In genomic region chr4:41177016-41177415, GRCh38 we compare ENCODE assay signal across 11 cellular contexts. TPM values are rescaled to one million over a fixed set of nuclear protein-coding genes. Genes with fewer than 3 reads are reported as not detected.
DNase-seq lines count a peak whose midpoint lies in the region; ATAC-seq and TF ChIP-seq lines count a peak whose summit lies in the region.
"Had no signal": no experiment of that assay in that cellular context is flagged by ENCODE, and none has a peak within 500 bp of the region (broad histone marks: within the 10 kb centered on the region; RNA-seq: fewer than 3 reads in every experiment).

No MANE protein-coding gene starts in this region.

- H4K20me1 ChIP-seq in PC-9 (ENCODE audit: insufficient read depth) (no peaks in the 10 kb centered on the region), fibroblast of lung (ENCODE audit: control insufficient read depth, extremely low read depth, insufficient read depth, low read length) (no peaks in the 10 kb centered on the region)

- H3K4me1 ChIP-seq in PC-9 (replicated peaks; ENCODE audit: insufficient read depth) (peaks cover 24% of the 10 kb centered on the region; the same call in 1 of the 2 replicates), fibroblast of lung (ENCODE audit: control insufficient read depth, extremely low read depth, insufficient read depth, low read length) (peaks cover 24% of the 10 kb centered on the region)
- no peaks in the 10 kb centered on the region for H3K4me1 ChIP-seq in CD8-positive, alpha-beta memory T cell (ENCODE audit: insufficient read depth, low read length)

- H3K27me3 ChIP-seq in PC-9 (ENCODE audit: insufficient read depth, low read depth) (no peaks in the 10 kb centered on the region), fibroblast of lung (ENCODE audit: control insufficient read depth, insufficient read depth, low read length) (no peaks in the 10 kb centered on the region)
- H3K27me3 ChIP-seq in CD8-positive, alpha-beta memory T cell (ENCODE audit: insufficient read depth, low read length, poor library complexity, severe bottlenecking): no peaks in the 10 kb centered on the region

- H3K4me2 ChIP-seq in PC-9: 0 out of 2 replicates have a peak overlapping the region, but pooled peaks have one; percentile 6
- peak overlapping the region; percentile 39 for H3K4me2 ChIP-seq in fibroblast of lung (ENCODE audit: extremely low read depth, insufficient read depth, low read length)

- H3K9me3 ChIP-seq in PC-9 (ENCODE audit: insufficient read depth, low read depth) (no peaks in the 10 kb centered on the region), fibroblast of lung (ENCODE audit: control insufficient read depth, insufficient read depth, low read depth, low read length) (no peaks in the 10 kb centered on the region)
- H3K9me3 ChIP-seq in CD8-positive, alpha-beta memory T cell (ENCODE audit: low read length): no peaks in the 10 kb centered on the region

- H3K4me1 Mint-ChIP-seq in CD8-positive, alpha-beta memory T cell: no peaks in the 10 kb centered on the region
- H3K4me1 Mint-ChIP-seq in activated naive CD4-positive, alpha-beta T cell treated with anti-CD3 and anti-CD28 coated beads, Interleukin-2, amount 10 ng/mL, durations not matched to agents 7 days and 5 days: no peaks in the 10 kb centered on the region
- H3K4me1 Mint-ChIP-seq: activated CD4-positive, alpha-beta T cell treated with anti-CD3 and anti-CD28 coated beads, Interleukin-2, amount 10 ng/mL, durations not matched to agents 7 days and 5 days; memory B cell had no signal

- POLR2A ChIA-PET in PC-9 (lab: Charles Lee; ENCODE audit: unreplicated experiment): interaction anchor here (0.5 to 0.9 kb wide), 4 partner anchors 17 to 82 kb away, joined by 3 to 9 read pairs (median 4); no protein-coding TSS in a partner anchor
- POLR2A ChIA-PET in CD8-positive, alpha-beta memory T cell (lab: Charles Lee): no interaction called here

- H3K27ac ChIP-seq in PC-9: no peak overlapping the region
- H3K27ac ChIP-seq in fibroblast of lung (ENCODE audit: insufficient read depth, low read length): no peak overlapping the region
- no peak overlapping the region for H3K27ac ChIP-seq in CD8-positive, alpha-beta memory T cell (ENCODE audit: low read depth, low read length)

- H3K79me2 ChIP-seq in PC-9 (ENCODE audit: low read depth) (peaks cover 7% of the 10 kb centered on the region; the same call in 1 of the 2 replicates), fibroblast of lung (ENCODE audit: control insufficient read depth, insufficient read depth, low read length) (peaks cover 21% of the 10 kb centered on the region)

- CTCF ChIA-PET in PC-9 (lab: Charles Lee): interaction anchor here (0.6 to 1.0 kb wide), 5 partner anchors 17 to 287 kb away, joined by 3 to 6 read pairs (median 4); partner anchors contain the start of gene APBB2
- CTCF ChIA-PET in CD8-positive, alpha-beta memory T cell (lab: Charles Lee): no interaction called here
- CTCF ChIA-PET in activated naive CD4-positive, alpha-beta T cell treated with anti-CD3 and anti-CD28 coated beads, Interleukin-2, amount 10 ng/mL, durations not matched to agents 7 days and 5 days (lab: Charles Lee): no interaction called here

- intact Hi-C loops in PC-9 (cut with micrococcal nuclease; ENCODE audit: unreplicated experiment): loop anchor here (1.0 to 2.0 kb wide), 2 partner anchors 16 to 35 kb away; no protein-coding TSS in a partner anchor

- no TSS peak for BruUV-seq in PC-9 (replicated peaks; lab: Mats Ljungman, UMichigan)

- H3K4me3 ChIP-seq in PC-9: no peak overlapping the region
- no peak overlapping the region for H3K4me3 ChIP-seq in fibroblast of lung (replicated peaks in 1 of 4; ENCODE audit: control extremely low read depth in 1 of 4, insufficient read depth in 1 of 4, low read depth in 3 of 4, low read length in 4 of 4)
- no peak overlapping the region for H3K4me3 ChIP-seq in CD8-positive, alpha-beta memory T cell (ENCODE audit: low read length)

- H2AFZ ChIP-seq in PC-9: no peak overlapping the region
- no peak overlapping the region for H2AFZ ChIP-seq in fibroblast of lung (ENCODE audit: low read length)

- no peaks in the 10 kb centered on the region; the same call in 1 of the 2 replicates for H3K9me2 ChIP-seq in PC-9 (ENCODE audit: insufficient read depth)

- TF ChIP-seq CTCF in PC-9 (conservative IDR thresholded peaks at IDR 0.05): 0 out of 2 replicates have a peak, but pooled peaks have one; percentile 21
- TF ChIP-seq CTCF in fibroblast of lung (conservative IDR thresholded peaks at IDR 0.05 in 1 of 2, IDR thresholded peaks at IDR 0.05 in 1 of 2; ENCODE audit: low read depth in 1 of 2, low read length in 2 of 2): peak; percentile 2 to 42

- no peak overlapping the region for H3K9ac ChIP-seq in fibroblast of lung (ENCODE audit: insufficient read depth, low read length)

- no peak for ATAC-seq in GM21367 (IDR thresholded peaks at IDR 0.05; ENCODE audit: unreplicated experiment)

- H3K36me3 ChIP-seq in PC-9 (ENCODE audit: low read depth): no peaks in the 10 kb centered on the region
- H3K36me3 ChIP-seq in fibroblast of lung (ENCODE audit: control insufficient read depth, insufficient read depth, low read length): no peaks in the 10 kb centered on the region
- no peaks in the 10 kb centered on the region for H3K36me3 ChIP-seq in CD8-positive, alpha-beta memory T cell (ENCODE audit: insufficient read depth, low read length)

- peaks cover 0 to 5% (median 0%) of the 10 kb centered on the region in 5 donors for H3K9me3 Mint-ChIP-seq in CD8-positive, alpha-beta memory T cell
- no peaks in the 10 kb centered on the region for H3K9me3 Mint-ChIP-seq in activated naive CD4-positive, alpha-beta T cell treated with anti-CD3 and anti-CD28 coated beads, Interleukin-2, amount 10 ng/mL, durations not matched to agents 7 days and 5 days
- H3K9me3 Mint-ChIP-seq: activated CD4-positive, alpha-beta T cell treated with anti-CD3 and anti-CD28 coated beads, Interleukin-2, amount 10 ng/mL, durations not matched to agents 7 days and 5 days; memory B cell had no signal

- H3K4me3 Mint-ChIP-seq in CD8-positive, alpha-beta memory T cell: no peak overlapping the region
- no peak overlapping the region for H3K4me3 Mint-ChIP-seq in activated naive CD4-positive, alpha-beta T cell treated with anti-CD3 and anti-CD28 coated beads, Interleukin-2, amount 10 ng/mL, durations not matched to agents 7 days and 5 days
- H3K4me3 Mint-ChIP-seq: activated CD4-positive, alpha-beta T cell treated with anti-CD3 and anti-CD28 coated beads, Interleukin-2, amount 10 ng/mL, durations not matched to agents 7 days and 5 days; memory B cell had no signal

- DNase-seq in EH (ENCODE audit: low read depth) (peak; percentile 91), PC-9 (peak; percentile 25 to 57), fibroblast of lung (ENCODE audit: low read depth in 2 of 2) (peak; percentile 73 to 89), non-pigmented ciliary epithelial cell (ENCODE audit: low read depth) (peak; percentile 81)
- no peak for DNase-seq in CD8-positive, alpha-beta memory T cell
- DNase-seq in activated naive CD4-positive, alpha-beta T cell treated with anti-CD3 and anti-CD28 coated beads, Interleukin-2, amount 10 ng/mL, durations not matched to agents 7 days and 5 days: no peak
- DNase-seq in activated CD8-positive, alpha-beta memory T cell treated with anti-CD3 and anti-CD28 coated beads for 24 hours: no peak
- DNase-seq: activated CD4-positive, alpha-beta T cell treated with anti-CD3 and anti-CD28 coated beads, Interleukin-2, amount 10 ng/mL, durations not matched to agents 7 days and 5 days; NCI-H774 had no signal

- peaks cover 0 to 3% of the 10 kb centered on the region in 2 donors for H3K27me3 Mint-ChIP-seq in CD8-positive, alpha-beta memory T cell
- H3K27me3 Mint-ChIP-seq in activated naive CD4-positive, alpha-beta T cell treated with anti-CD3 and anti-CD28 coated beads, Interleukin-2, amount 10 ng/mL, durations not matched to agents 7 days and 5 days: no peaks in the 10 kb centered on the region
- H3K27me3 Mint-ChIP-seq: memory B cell had no signal

- H3F3A ChIP-seq in PC-9 (ENCODE audit: insufficient read depth, low read depth): peaks cover 6% of the 10 kb centered on the region; the same call in 1 of the 2 replicates

- H3K36me3 Mint-ChIP-seq in CD8-positive, alpha-beta memory T cell: no peaks in the 10 kb centered on the region
- H3K36me3 Mint-ChIP-seq in activated naive CD4-positive, alpha-beta T cell treated with anti-CD3 and anti-CD28 coated beads, Interleukin-2, amount 10 ng/mL, durations not matched to agents 7 days and 5 days: no peaks in the 10 kb centered on the region
- H3K36me3 Mint-ChIP-seq: memory B cell had no signal

- no peak overlapping the region for H3K27ac Mint-ChIP-seq in CD8-positive, alpha-beta memory T cell
- no peak overlapping the region for H3K27ac Mint-ChIP-seq in activated naive CD4-positive, alpha-beta T cell treated with anti-CD3 and anti-CD28 coated beads, Interleukin-2, amount 10 ng/mL, durations not matched to agents 7 days and 5 days
- H3K27ac Mint-ChIP-seq: activated CD4-positive, alpha-beta T cell treated with anti-CD3 and anti-CD28 coated beads, Interleukin-2, amount 10 ng/mL, durations not matched to agents 7 days and 5 days; memory B cell had no signal

RNA-seq across cellular contexts. Expression of gene APBB2, which starts 37.3 kb away (rescaled TPM):
- total RNA-seq in PC-9 (2021) (33.6 and 46.0 TPM in 2 replicates), fibroblast of lung (18.7 and 25.1 TPM in 2 replicates)
- 29.8 and 39.8 TPM in 2 replicates for polyA plus RNA-seq in fibroblast of lung
- polyA plus RNA-seq in fibroblast of lung (2012): 17.2 and 18.2 TPM in 2 replicates
- 46.6 and 52.9 TPM in 2 replicates for polyA minus RNA-seq in fibroblast of lung (ENCODE audit: low replicate concordance)
- total RNA-seq in CD8-positive, alpha-beta memory T cell: 1 to 10 TPM in 1 of 2 experiments, under 1 TPM in 1; 0.86 to 1.1 TPM
- not detected for polyA plus RNA-seq in CD8-positive, alpha-beta memory T cell

Comparison
In these comparisons a context has a peak if more than half of its experiments do, and no peak if none do; other contexts are left out.
1. DNase-seq: peak in EH (single experiment), PC-9 (2 of 2), fibroblast of lung (2 of 2) and non-pigmented ciliary epithelial cell (single experiment); none in CD8-positive, alpha-beta memory T cell (0 of 5), activated naive CD4-positive, alpha-beta T cell treated with anti-CD3 and anti-CD28 coated beads, Interleukin-2, amount 10 ng/mL, durations not matched to agents 7 days and 5 days (single experiment) and activated CD8-positive, alpha-beta memory T cell treated with anti-CD3 and anti-CD28 coated beads for 24 hours (single experiment).